In the genomic region with DNA sequence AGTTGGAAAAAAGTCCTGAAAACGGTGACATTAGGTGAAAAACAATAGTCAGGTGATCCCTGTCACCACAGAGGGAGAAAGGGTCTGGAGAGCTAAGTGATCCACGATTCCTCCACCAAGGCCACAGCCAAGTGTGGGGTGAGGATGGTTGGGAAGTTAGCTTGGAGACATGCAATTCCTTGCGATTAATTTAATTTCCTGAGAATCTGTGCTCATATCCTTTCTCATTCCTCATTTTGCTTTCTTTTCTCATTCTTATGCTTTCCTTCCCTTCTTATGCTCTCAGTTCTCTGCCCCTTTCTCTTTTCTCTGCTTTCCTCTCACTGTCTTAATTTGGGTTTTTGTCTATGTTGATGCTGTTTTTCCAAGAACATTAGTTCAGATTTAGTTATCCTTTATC, we compare ENCODE assay signal across 34 cellular contexts.
"Had no signal": no experiment of that assay in that cellular context is flagged by ENCODE, and none has a peak within 500 bp of the region (broad histone marks: within the 10 kb centered on the region; RNA-seq: fewer than 3 reads in every experiment).

No MANE protein-coding gene starts in this region.

- H3K4me3 ChIP-seq: MG63 had no signal

- H3K9ac ChIP-seq: KMS-11 had no signal

- DNase-seq: Karpas-422, Kasumi-1, MG63, MM.1S, MV-4-11, NCI-H1048, NCI-H1092, NCI-H1092 treated with DMSO at 0.1 percent for 48 hours, NCI-H1105, NCI-H1105 treated with DMSO at 0.1 percent for 48 hours, NCI-H1417 treated with DMSO at 0.1 percent for 48 hours, NCI-H1436, NCI-H1436 treated with DMSO at 0.1 percent for 48 hours, NCI-H146, NCI-H1694, NCI-H1694 treated with DMSO at 0.1 percent for 48 hours, NCI-H187, NCI-H187 treated with DMSO at 0.1 percent for 48 hours, NCI-H1930, NCI-H2029, NCI-H2029 treated with DMSO at 0.1 percent for 48 hours, NCI-H2081, NCI-H2081 treated with DMSO at 0.1 percent for 48 hours, NCI-H2107, NCI-H2171, NCI-H2171 treated with DMSO at 0.1 percent for 48 hours, NCI-H2227 treated with DMSO at 0.1 percent for 48 hours, NCI-H226, NCI-H345, NCI-H446, NCI-H446 treated with DMSO at 0.1 percent for 48 hours, NCI-H510A, NCI-H510A treated with DMSO at 0.1 percent for 48 hours had no signal

- H3K9me3 ChIP-seq: MG63 had no signal

- H3K4me2 ChIP-seq: KMS-11 had no signal

- H3K36me3 ChIP-seq: MG63 had no signal

- H3K27ac ChIP-seq: KMS-11 had no signal
